In the genomic region with DNA sequence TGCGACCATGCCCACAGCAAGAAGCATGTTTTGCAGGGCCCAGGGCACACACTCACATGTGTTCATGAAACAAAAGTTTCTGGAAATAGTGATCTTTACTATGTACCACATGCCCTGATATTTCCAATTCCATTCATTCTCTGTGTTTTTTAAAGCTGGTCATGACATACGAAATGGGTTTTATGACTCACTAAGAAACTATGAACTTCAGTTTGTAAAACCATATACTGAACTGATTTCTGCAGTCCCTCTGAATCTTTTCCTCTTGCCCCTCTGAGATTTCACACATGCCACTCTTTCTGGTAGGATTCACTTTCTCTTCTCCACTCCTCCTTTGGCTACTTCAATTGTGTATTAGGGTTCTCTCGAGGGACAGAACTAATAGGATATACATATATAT, we compare ENCODE assay signal across 20 cellular contexts.
DNase-seq lines count a peak whose midpoint lies in the region; ATAC-seq and TF ChIP-seq lines count a peak whose summit lies in the region.
"Had no signal": no experiment of that assay in that cellular context is flagged by ENCODE, and none has a peak within 500 bp of the region (broad histone marks: within the 10 kb centered on the region; RNA-seq: fewer than 3 reads in every experiment).

No MANE protein-coding gene starts in this region.

- peaks cover 8% of the 10 kb centered on the region for H3K9me3 Mint-ChIP-seq in natural killer cell treated with Interleukin-12 subunit alpha and Interleukin-12 subunit beta and Interleukin-15 and Interleukin-18, amount 100 ng/mL, for 72 hours
- H3K9me3 Mint-ChIP-seq in natural killer cell, result peaks cover 5 to 9% of the 10 kb centered on the region in 2 donors
- H3K9me3 Mint-ChIP-seq: activated T-cell treated with anti-CD3 and anti-CD28 coated beads, Interleukin-2, amount 50 U/mL, for 24 hours; T-helper 2 cell treated with Interferon-gamma antibody and Interleukin-4, amounts not matched to agents 5 μg/mL and 100 μg/mL, for 36 hours had no signal

- H3K4me1 Mint-ChIP-seq in natural killer cell treated with Interleukin-12 subunit alpha and Interleukin-12 subunit beta and Interleukin-15 and Interleukin-18, amount 100 ng/mL, for 72 hours (ENCODE audit: low read depth in 2 of 2), result no peaks in the 10 kb centered on the region
- H3K4me1 Mint-ChIP-seq in natural killer cell, result no peaks in the 10 kb centered on the region
- H3K4me1 Mint-ChIP-seq: naive thymus-derived CD4-positive, alpha-beta T cell had no signal

- intact Hi-C loops in natural killer cell (cut with micrococcal nuclease), result no loop called here

- H3K4me3 ChIP-seq in AG09309 (ENCODE audit: control insufficient read depth, low read depth, low read length) (no peak overlapping the region), cardiac fibroblast (replicated peaks in 1 of 2; ENCODE audit: low read depth in 2 of 2, low read length in 2 of 2) (no peak overlapping the region)

- no peaks in the 10 kb centered on the region for H3K27me3 Mint-ChIP-seq in natural killer cell treated with Interleukin-12 subunit alpha and Interleukin-12 subunit beta and Interleukin-15 and Interleukin-18, amount 100 ng/mL, for 72 hours
- H3K27me3 Mint-ChIP-seq in natural killer cell (ENCODE audit: low read depth in 2 of 2), result no peaks in the 10 kb centered on the region
- H3K27me3 Mint-ChIP-seq: activated T-cell treated with anti-CD3 and anti-CD28 coated beads, Interleukin-2, amount 50 U/mL, for 24 hours; naive thymus-derived CD4-positive, alpha-beta T cell had no signal

- H3K4me3 Mint-ChIP-seq in natural killer cell treated with Interleukin-12 subunit alpha and Interleukin-12 subunit beta and Interleukin-15 and Interleukin-18, amount 100 ng/mL, for 72 hours, result no peak overlapping the region
- H3K4me3 Mint-ChIP-seq in natural killer cell, result no peak overlapping the region
- H3K4me3 Mint-ChIP-seq: activated CD8-positive, alpha-beta T cell treated with anti-CD3 and anti-CD28 coated beads, Interleukin-2, amount 10 ng/mL, durations not matched to agents 7 days and 5 days; activated T-cell treated with anti-CD3 and anti-CD28 coated beads, Interleukin-2, amount 50 U/mL, for 24 hours; naive thymus-derived CD4-positive, alpha-beta T cell; T-helper 2 cell treated with Interferon-gamma antibody and Interleukin-4, amounts not matched to agents 5 μg/mL and 100 μg/mL, for 36 hours had no signal

- TF ChIP-seq CTCF in AG09309 (IDR thresholded peaks at IDR 0.05; ENCODE audit: control insufficient read depth, insufficient read depth, low read depth, low read length, missing control alignments) (no peak), cardiac fibroblast (IDR thresholded peaks at IDR 0.05; ENCODE audit: low read depth, low read length) (no peak), natural killer cell (IDR thresholded peaks at IDR 0.05) (no peak)

- DNase-seq in AG09309 (ENCODE audit: low read depth), result peak; percentile 44
- DNase-seq in HT1080 (ENCODE audit: low read depth), result peak; percentile 37
- peak; percentile 7 to 49 for DNase-seq in cardiac fibroblast (ENCODE audit: low read depth in 2 of 2)
- DNase-seq in non-pigmented ciliary epithelial cell (ENCODE audit: low read depth), result peak; percentile 45
- DNase-seq in natural killer cell treated with Interleukin-12 subunit alpha and Interleukin-12 subunit beta and Interleukin-15 and Interleukin-18, amount 100 ng/mL, for 72 hours (ENCODE audit: low spot score), result no peak
- DNase-seq in natural killer cell, result no peak
- DNase-seq in NCI-H526 (lab: John Stamatoyannopoulos, UW), result no peak
- DNase-seq in T-helper 1 cell, result no peak
- DNase-seq: activated CD8-positive, alpha-beta T cell treated with anti-CD3 and anti-CD28 coated beads, Interleukin-2, amount 10 ng/mL, durations not matched to agents 7 days and 5 days; activated naive CD4-positive, alpha-beta T cell treated with Interleukin-2 at 50 U/mL for 16 hours; activated T-cell treated with anti-CD3 and anti-CD28 coated beads, Interleukin-2, amount 50 U/mL, for 24 hours; aorta; foreskin melanocyte; kidney; naive thymus-derived CD4-positive, alpha-beta T cell; NCI-H1436; small intestine; stimulated activated CD8-positive, alpha-beta memory T cell treated with anti-CD3 and anti-CD28 coated beads, Interleukin-4, amount 100 ng/mL, for 48 hours had no signal

- ATAC-seq in natural killer cell treated with Interleukin-12 subunit alpha and Interleukin-12 subunit beta and Interleukin-15 and Interleukin-18, amount 100 ng/mL, for 72 hours, result no peak
- no peak for ATAC-seq in natural killer cell
- ATAC-seq: activated CD4-positive, CD25-positive, alpha-beta regulatory T cell treated with anti-CD3 and anti-CD28 coated beads, Interleukin-2, amount 50 U/mL, for 24 hours; activated CD8-positive, alpha-beta T cell treated with anti-CD3 and anti-CD28 coated beads, Interleukin-2, amount 10 ng/mL, durations not matched to agents 7 days and 5 days; naive thymus-derived CD4-positive, alpha-beta T cell had no signal

- no peaks in the 10 kb centered on the region for H3K36me3 Mint-ChIP-seq in natural killer cell treated with Interleukin-12 subunit alpha and Interleukin-12 subunit beta and Interleukin-15 and Interleukin-18, amount 100 ng/mL, for 72 hours
- H3K36me3 Mint-ChIP-seq in natural killer cell, result no peaks in the 10 kb centered on the region
- H3K36me3 Mint-ChIP-seq: naive thymus-derived CD4-positive, alpha-beta T cell had no signal

- H3K27ac Mint-ChIP-seq in natural killer cell treated with Interleukin-12 subunit alpha and Interleukin-12 subunit beta and Interleukin-15 and Interleukin-18, amount 100 ng/mL, for 72 hours, result no peak overlapping the region
- H3K27ac Mint-ChIP-seq in natural killer cell, result no peak overlapping the region
- H3K27ac Mint-ChIP-seq: activated CD8-positive, alpha-beta T cell treated with anti-CD3 and anti-CD28 coated beads, Interleukin-2, amount 10 ng/mL, durations not matched to agents 7 days and 5 days; activated T-cell treated with anti-CD3 and anti-CD28 coated beads, Interleukin-2, amount 50 U/mL, for 24 hours; naive thymus-derived CD4-positive, alpha-beta T cell; T-helper 2 cell treated with Interferon-gamma antibody and Interleukin-4, amounts not matched to agents 5 μg/mL and 100 μg/mL, for 36 hours had no signal

Comparison
In these comparisons a context has a peak if more than half of its experiments do, and no peak if none do; other contexts are left out.
1. DNase-seq: peak in AG09309 (single experiment), HT1080 (single experiment), cardiac fibroblast (2 of 2) and non-pigmented ciliary epithelial cell (single experiment); none in natural killer cell treated with Interleukin-12 subunit alpha and Interleukin-12 subunit beta and Interleukin-15 and Interleukin-18, amount 100 ng/mL, for 72 hours (single experiment), natural killer cell (single experiment), NCI-H526 (0 of 2) and T-helper 1 cell (0 of 5).